In genomic region chr2:149747456-149747855, GRCh38 we compare ENCODE assay signal across 2 cellular contexts.
TF ChIP-seq lines count a peak whose summit lies in the region.

No MANE protein-coding gene starts in this region.

TF ChIP-seq in IMR-90, 13 proteins besides CTCF, POLR2A, EP300 and RAD21:
- peak; percentile 38; the same call in 1 of the 2 replicates for TF ChIP-seq NFE2L2 (IDR thresholded peaks at IDR 0.05; ENCODE audit: low read depth, low read length)
- TF ChIP-seq USF2 (IDR thresholded peaks at IDR 0.05; ENCODE audit: low read depth, low read length) = no peak

TF ChIP-seq in GM12891, 5 proteins besides CTCF, POLR2A, EP300 and RAD21:
- TF ChIP-seq POLR2AphosphoS5 (IDR thresholded peaks at IDR 0.05; ENCODE audit: low read depth, low read length) (no peak), SPI1 (IDR thresholded peaks at IDR 0.05; ENCODE audit: low read depth, low read length) (no peak), TAF1 (IDR thresholded peaks at IDR 0.05; ENCODE audit: low read depth, low read length) (no peak), PAX5 (IDR thresholded peaks at IDR 0.05; ENCODE audit: insufficient read depth, low read length, severe bottlenecking) (no peak), POU2F2 (IDR thresholded peaks at IDR 0.05; ENCODE audit: low read depth, low read length) (no peak)
